8 cellular contexts compared by ENCODE assay signal in genomic region chr22:18001040-18001893, GRCh38. TPM values are rescaled to one million over a fixed set of nuclear protein-coding genes. Genes with fewer than 3 reads are reported as not detected.
A peak's percentile ranks its signal among the peaks of the same experiment; 100 is the strongest.
DNase-seq lines count a peak whose midpoint lies in the region; FAIRE-seq and TF ChIP-seq lines count a peak whose summit lies in the region.

No MANE protein-coding gene starts in this region.

- H3K36me3 Mint-ChIP-seq in activated naive CD4-positive, alpha-beta T cell treated with anti-CD3 and anti-CD28 coated beads, Interleukin-2, amount 50 U/mL, for 24 hours = no peaks in the 10 kb centered on the region
- no peaks in the 10 kb centered on the region for H3K36me3 Mint-ChIP-seq in nephron progenitor cell (ENCODE audit: low read depth)

- H3K4me1 ChIP-seq in subcutaneous abdominal adipose tissue (ENCODE audit: control insufficient read depth in 5 of 5, insufficient read depth in 5 of 5, low read length in 5 of 5) = peaks cover 0 to 16% (median 14%) of the 10 kb centered on the region in 5 donors

- H3K27me3 Mint-ChIP-seq in activated naive CD4-positive, alpha-beta T cell treated with anti-CD3 and anti-CD28 coated beads, Interleukin-2, amount 50 U/mL, for 24 hours = peaks cover 2% of the 10 kb centered on the region
- H3K27me3 Mint-ChIP-seq in nephron progenitor cell (ENCODE audit: low read depth, poor library complexity) = peaks cover 22% of the 10 kb centered on the region

- peak overlapping the region; percentile 68 to 89 (median 79) for H3K9ac ChIP-seq in subcutaneous abdominal adipose tissue (ENCODE audit: low read length in 5 of 5)

- H3K4me3 ChIP-seq in NB4 (ENCODE audit: low read depth, low read length) (peak overlapping the region; percentile 68), subcutaneous abdominal adipose tissue (ENCODE audit: low read depth in 1 of 5, low read length in 5 of 5) (peak overlapping the region; percentile 79 to 90 (median 80))

- in situ Hi-C loops in SK-MEL-5 (cut with HindIII; ENCODE audit: low pct_unique_long_range_greater_than_20kb, low sequenced_read_pairs) = no loop called here

- no peaks in the 10 kb centered on the region for H3K9me3 Mint-ChIP-seq in activated naive CD4-positive, alpha-beta T cell treated with anti-CD3 and anti-CD28 coated beads, Interleukin-2, amount 50 U/mL, for 24 hours
- peaks cover 8% of the 10 kb centered on the region for H3K9me3 Mint-ChIP-seq in nephron progenitor cell

- H3K27me3 ChIP-seq in subcutaneous abdominal adipose tissue (ENCODE audit: control insufficient read depth in 5 of 5, insufficient read depth in 4 of 5, low read length in 5 of 5) = no peaks in the 10 kb centered on the region

- H3K27ac ChIP-seq in 22Rv1 (peak overlapping the region; percentile 78), subcutaneous abdominal adipose tissue (ENCODE audit: low read depth, low read length) (peak overlapping the region; percentile 90)

- no peaks in the 10 kb centered on the region for H3K9me3 ChIP-seq in subcutaneous abdominal adipose tissue (ENCODE audit: control insufficient read depth in 5 of 5, low read length in 5 of 5)

- TF ChIP-seq POLR2A in NB4 (IDR thresholded peaks at IDR 0.05; ENCODE audit: extremely low read depth, insufficient read length) = peak; percentile 62

- H3K27ac Mint-ChIP-seq in activated naive CD4-positive, alpha-beta T cell treated with anti-CD3 and anti-CD28 coated beads, Interleukin-2, amount 50 U/mL, for 24 hours = peak overlapping the region; percentile 96
- peak overlapping the region; percentile 100 for H3K27ac Mint-ChIP-seq in nephron progenitor cell

- H3K36me3 ChIP-seq in subcutaneous abdominal adipose tissue (ENCODE audit: control insufficient read depth in 5 of 5, insufficient read depth in 5 of 5, low read length in 5 of 5) = no peaks in the 10 kb centered on the region

- peak; percentile 68 for FAIRE-seq in GM18507 (lab: Jason Lieb, UNC)

- TF ChIP-seq CTCF in 22Rv1 (IDR thresholded peaks at IDR 0.05) (peak; percentile 85), NB4 (IDR thresholded peaks at IDR 0.05; ENCODE audit: low read depth, low read length) (no peak), nephron progenitor cell (IDR thresholded peaks at IDR 0.05) (no peak)

- peak; percentile 48 for DNase-seq in GM18507 (ENCODE audit: extremely low spot score, insufficient read length, low read depth)
- DNase-seq in NB4 (ENCODE audit: low read depth) = peak; percentile 97
- DNase-seq in SK-MEL-5 (ENCODE audit: low read depth, low spot score) = peak; percentile 100
- DNase-seq in foreskin melanocyte = peak; percentile 97
- peak; percentile 88 for DNase-seq in nephron progenitor cell

- peaks cover 51% of the 10 kb centered on the region for H3K4me1 Mint-ChIP-seq in activated naive CD4-positive, alpha-beta T cell treated with anti-CD3 and anti-CD28 coated beads, Interleukin-2, amount 50 U/mL, for 24 hours
- peaks cover 33% of the 10 kb centered on the region for H3K4me1 Mint-ChIP-seq in nephron progenitor cell

- peak overlapping the region; percentile 92 for H3K4me3 Mint-ChIP-seq in activated naive CD4-positive, alpha-beta T cell treated with anti-CD3 and anti-CD28 coated beads, Interleukin-2, amount 50 U/mL, for 24 hours
- peak overlapping the region; percentile 90 for H3K4me3 Mint-ChIP-seq in nephron progenitor cell

RNA-seq across cellular contexts. Expression of gene MICAL3, which starts 23.1 kb away (rescaled TPM):
- total RNA-seq in SK-MEL-5 (2014; rRNA removed; shearing (Covaris generic)) = 36.6 and 68.3 TPM in 2 replicates
- polyA plus RNA-seq in SK-MEL-5 (2015; cell fraction: cytosol; rRNA removed) = 96.4 and 116 TPM in 2 replicates
- 184 and 238 TPM in 2 replicates for polyA plus RNA-seq in SK-MEL-5 (2015; cell fraction: nucleus; rRNA removed)

Comparison
In these comparisons a context has a peak if more than half of its experiments do, and no peak if none do; other contexts are left out.
1. Peak in every context shown above with its lines: DNase-seq, H3K4me3 ChIP-seq and H3K27ac ChIP-seq.
2. DNase-seq: peak in every context shown above with its lines; median percentile 100 in SK-MEL-5; 97 in NB4; 97 in foreskin melanocyte; 88 in nephron progenitor cell; 48 in GM18507.